In the genomic region with DNA sequence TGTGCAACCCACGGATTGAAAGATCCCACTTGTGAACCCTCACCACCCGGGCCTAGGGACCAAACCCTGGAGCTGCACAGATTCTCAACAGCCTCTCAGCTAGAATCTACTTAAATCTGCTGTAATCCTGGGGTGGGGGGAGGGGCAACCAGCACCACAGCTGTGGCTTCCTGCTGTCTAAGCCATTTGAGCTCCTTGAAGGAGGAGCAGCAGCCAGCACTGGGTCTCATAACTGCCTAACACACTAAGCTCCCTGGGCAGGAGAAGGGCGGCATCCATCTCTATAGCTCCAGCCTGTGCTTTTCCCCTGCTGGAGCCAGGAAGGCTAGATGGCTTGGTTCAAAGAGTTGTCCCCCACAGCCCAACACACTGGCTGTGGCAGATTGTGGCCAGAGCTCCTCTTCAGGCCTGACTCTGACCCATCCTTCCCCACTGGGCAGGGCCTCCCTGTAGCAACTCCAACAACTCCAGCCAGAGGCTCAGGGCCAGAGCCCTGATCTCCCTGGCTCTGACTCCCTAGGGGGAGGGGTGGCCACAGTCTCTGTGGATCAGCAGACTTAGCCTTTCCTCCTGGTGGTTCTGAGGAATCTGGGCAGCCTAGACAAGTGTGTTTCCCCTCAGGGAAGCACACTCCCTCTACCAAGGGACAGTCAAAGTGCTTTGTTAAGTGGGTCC, we compare ENCODE assay signal across 1 cellular context.
TF ChIP-seq lines count a peak whose summit lies in the region.

No MANE protein-coding gene starts in this region.

TF ChIP-seq in WTC11, 78 proteins besides CTCF, POLR2A, EP300 and RAD21 (continued from another document):
- TF ChIP-seq CREB1 (CRISPR knock-in tag; IDR thresholded peaks at IDR 0.05) (no peak), ZNF232 (CRISPR knock-in tag; IDR thresholded peaks at IDR 0.05) (no peak), TP53 (CRISPR knock-in tag; IDR thresholded peaks at IDR 0.05) (no peak), SMAD4 (CRISPR knock-in tag; IDR thresholded peaks at IDR 0.05) (no peak), ZBTB21 (CRISPR knock-in tag; IDR thresholded peaks at IDR 0.05; ENCODE audit: borderline replicate concordance) (no peak), ZNF121 (CRISPR knock-in tag; IDR thresholded peaks at IDR 0.05) (no peak), ZNF423 (CRISPR knock-in tag; IDR thresholded peaks at IDR 0.05) (no peak), PRRX2 (CRISPR knock-in tag; IDR thresholded peaks at IDR 0.05) (no peak), SMAD3 (CRISPR knock-in tag; IDR thresholded peaks at IDR 0.05; ENCODE audit: borderline replicate concordance) (no peak), NFATC4 (CRISPR knock-in tag; IDR thresholded peaks at IDR 0.05) (no peak), ETV6 (CRISPR knock-in tag; IDR thresholded peaks at IDR 0.05) (no peak)
- TF ChIP-seq, protein P1, sequence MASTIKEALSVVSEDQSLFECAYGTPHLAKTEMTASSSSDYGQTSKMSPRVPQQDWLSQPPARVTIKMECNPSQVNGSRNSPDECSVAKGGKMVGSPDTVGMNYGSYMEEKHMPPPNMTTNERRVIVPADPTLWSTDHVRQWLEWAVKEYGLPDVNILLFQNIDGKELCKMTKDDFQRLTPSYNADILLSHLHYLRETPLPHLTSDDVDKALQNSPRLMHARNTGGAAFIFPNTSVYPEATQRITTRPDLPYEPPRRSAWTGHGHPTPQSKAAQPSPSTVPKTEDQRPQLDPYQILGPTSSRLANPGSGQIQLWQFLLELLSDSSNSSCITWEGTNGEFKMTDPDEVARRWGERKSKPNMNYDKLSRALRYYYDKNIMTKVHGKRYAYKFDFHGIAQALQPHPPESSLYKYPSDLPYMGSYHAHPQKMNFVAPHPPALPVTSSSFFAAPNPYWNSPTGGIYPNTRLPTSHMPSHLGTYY (CRISPR knock-in tag; IDR thresholded peaks at IDR 0.05), result no peak
